Comparison of ENCODE assay signal across 8 cellular contexts in genomic region chr6:112087136-112087908, GRCh38. TPM values are rescaled to one million over a fixed set of nuclear protein-coding genes. Genes with fewer than 3 reads are reported as not detected.
A peak's percentile ranks its signal among the peaks of the same experiment; 100 is the strongest.
DNase-seq lines count a peak whose midpoint lies in the region; ATAC-seq, FAIRE-seq and TF ChIP-seq lines count a peak whose summit lies in the region.

FAM229B (plus strand) TSS chr6:112087591; CDS start chr6:112099284, 11,693 bp downstream.
TUBE1 (minus strand) TSS chr6:112087482; CDS start chr6:112087434, 48 bp downstream.

- H3K4me3 ChIP-seq in endothelial cell of umbilical vein (replicated peaks in 1 of 3; ENCODE audit: insufficient read depth in 1 of 3, low read depth in 1 of 3, low read length in 3 of 3), result peak within 1 kb of the TSS; percentile 78 to 97 (median 78)

- H3K9me3 ChIP-seq in endothelial cell of umbilical vein (replicated peaks; ENCODE audit: control insufficient read depth, insufficient read depth, low read length), result no peaks in the 10 kb centered on the region

- peak; percentile 90 for TF ChIP-seq POLR2A in endothelial cell of umbilical vein (IDR thresholded peaks at IDR 0.05; ENCODE audit: low read depth, low read length)

- peaks cover 1% of the 10 kb centered on the region for H3K27me3 Mint-ChIP-seq in mesothelial cell of epicardium (ENCODE audit: low read depth)

- FAIRE-seq in endothelial cell of umbilical vein (lab: Jason Lieb, UNC), result peak; percentile 97

- H3K4me1 ChIP-seq in endothelial cell of umbilical vein (ENCODE audit: control insufficient read depth, extremely low read depth, insufficient read depth, low read length), result peaks cover 8% of the 10 kb centered on the region

- CTCF ChIA-PET in endothelial cell of umbilical vein (lab: Charles Lee), result interaction anchor here (0.7 to 2.3 kb wide), 11 partner anchors 11 to 1849 kb away, joined by 3 to 12 read pairs (median 3); no protein-coding TSS in a partner anchor

- peak; percentile 99 for ATAC-seq in GM21367 (IDR thresholded peaks at IDR 0.05; ENCODE audit: unreplicated experiment)

- peaks cover 5% of the 10 kb centered on the region for H3K4me1 Mint-ChIP-seq in mesothelial cell of epicardium

- peak within 1 kb of the TSS; percentile 79 for H3K9ac ChIP-seq in endothelial cell of umbilical vein (replicated peaks; ENCODE audit: extremely low read depth, insufficient read depth, low read length)

- H3K27ac ChIP-seq in endothelial cell of umbilical vein (ENCODE audit: insufficient read depth, low read depth, low read length), result peak within 1 kb of the TSS; percentile 49

- H3K36me3 Mint-ChIP-seq in mesothelial cell of epicardium, result no peaks in the 10 kb centered on the region

- no peaks in the 10 kb centered on the region for H3K9me1 ChIP-seq in endothelial cell of umbilical vein (replicated peaks; ENCODE audit: control insufficient read depth, extremely low read depth, insufficient read depth, low read length)

- dilution Hi-C loops in endothelial cell of umbilical vein (cut with MboI; ENCODE audit: extremely low pct_ligation_motif_present, low sequenced_read_pairs), result no loop called here

- POLR2A ChIA-PET in endothelial cell of umbilical vein (lab: Charles Lee), result no interaction called here

- H3K4me2 ChIP-seq in endothelial cell of umbilical vein (ENCODE audit: insufficient read depth, low read length), result peak within 1 kb of the TSS; percentile 96

- intact Hi-C loops in endothelial cell of umbilical vein (cut with micrococcal nuclease), result loop anchor here (1.0 to 5.0 kb wide), 2 partner anchors 243 to 285 kb away; no protein-coding TSS in a partner anchor

- no peak within 1 kb of the TSS for H3K4me3 Mint-ChIP-seq in mesothelial cell of epicardium

- TF ChIP-seq CTCF in endothelial cell of umbilical vein (IDR thresholded peaks at IDR 0.05; ENCODE audit: extremely low read depth in 1 of 2, insufficient read depth in 1 of 2, low read depth in 1 of 2, low read length in 2 of 2) (no peak), mesothelial cell of epicardium (IDR thresholded peaks at IDR 0.05; ENCODE audit: unreplicated experiment) (no peak)

- H3K27ac Mint-ChIP-seq in mesothelial cell of epicardium, result no peak within 1 kb of the TSS

- no peaks in the 10 kb centered on the region for H3K36me3 ChIP-seq in endothelial cell of umbilical vein (ENCODE audit: control insufficient read depth in 2 of 2, extremely low read depth in 1 of 2, insufficient read depth in 2 of 2, low read length in 2 of 2)

- H4K20me1 ChIP-seq in endothelial cell of umbilical vein (replicated peaks; ENCODE audit: control insufficient read depth, extremely low read depth, insufficient read depth, low read length), result no peaks in the 10 kb centered on the region

- in situ Hi-C loops in Caki2 (cut with HindIII; ENCODE audit: low pct_unique_long_range_greater_than_20kb, low sequenced_read_pairs), result no loop called here

- H3K79me2 ChIP-seq in endothelial cell of umbilical vein (ENCODE audit: control insufficient read depth, insufficient read depth, low read length), result peaks cover 1% of the 10 kb centered on the region

- H3K9me3 Mint-ChIP-seq in mesothelial cell of epicardium, result no peaks in the 10 kb centered on the region

- peak within 1 kb of the TSS; percentile 94 for H2AFZ ChIP-seq in endothelial cell of umbilical vein (ENCODE audit: low read depth, low read length)

- DNase-seq in Caki2 (ENCODE audit: low read depth) (peak; percentile 84), HT1080 (ENCODE audit: low read depth) (peak; percentile 95), NOMO-1 treated with DMSO at 0.1 percent for 48 hours (lab: John Stamatoyannopoulos, UW; ENCODE audit: unreplicated experiment) (peak; percentile 95), endothelial cell of umbilical vein (ENCODE audit: low read depth, low spot score) (peak; percentile 97), mesothelial cell of epicardium (ENCODE audit: low spot score in 2 of 2, unreplicated experiment in 2 of 2) (peak; percentile 73 to 86)
- DNase-seq in activated CD8-positive, alpha-beta memory T cell treated with anti-CD3 and anti-CD28 coated beads, Interleukin-2, amount 50 U/mL, for 1 hour (ENCODE audit: extremely low read depth), result peak; percentile 83
- peak; percentile 86 to 88 for DNase-seq in stimulated activated CD8-positive, alpha-beta memory T cell treated with anti-CD3 and anti-CD28 coated beads, Interleukin-15, amount 100 ng/mL, for 48 hours (ENCODE audit: low read depth in 2 of 2)

- H3K27me3 ChIP-seq in endothelial cell of umbilical vein (ENCODE audit: control insufficient read depth in 2 of 2, insufficient read depth in 2 of 2, low read length in 2 of 2), result no peaks in the 10 kb centered on the region

- no TSS peak for BruUV-seq in endothelial cell of umbilical vein (replicated peaks; lab: Mats Ljungman, UMichigan)

TF ChIP-seq in endothelial cell of umbilical vein, 7 proteins besides CTCF, POLR2A, EP300 and RAD21:
- TF ChIP-seq MYC (IDR thresholded peaks at IDR 0.05; ENCODE audit: low read depth, low read length) (no peak), POLR2AphosphoS5 (IDR thresholded peaks at IDR 0.05; ENCODE audit: insufficient read depth, low read depth, low read length) (peak; percentile 79)

RNA-seq across cellular contexts. Expression of gene FAM229B, which starts in this region (rescaled TPM):
- 13.1 and 14.7 TPM in 2 replicates for total RNA-seq in Caki2 (2014; rRNA removed; shearing (Covaris generic); ENCODE audit: low replicate concordance)
- total RNA-seq in HT1080 (2014; rRNA removed; shearing (Covaris generic)), result 2.2 and 5.0 TPM in 2 replicates
- 2.8 TPM in 2 replicates for polyA plus RNA-seq in HT1080 (2015; cell fraction: cytosol; rRNA removed)
- 1.0 and 1.5 TPM in 2 replicates for polyA plus RNA-seq in HT1080 (2015; cell fraction: nucleus; rRNA removed)
- total RNA-seq in endothelial cell of umbilical vein, result 10.1 and 10.6 TPM in 2 replicates
- polyA plus RNA-seq in endothelial cell of umbilical vein, result 9.0 and 9.1 TPM in 2 replicates
- polyA plus RNA-seq in endothelial cell of umbilical vein (2011; cell fraction: cytosol; rRNA removed), result 13.0 and 14.5 TPM in 2 replicates
- polyA plus RNA-seq in endothelial cell of umbilical vein (2011; cell fraction: nucleus; rRNA removed), result 5.2 and 7.7 TPM in 2 replicates
- 14.9 and 22.9 TPM in 2 replicates for polyA plus RNA-seq in endothelial cell of umbilical vein (2012)
- 3.9 and 8.3 TPM in 2 replicates for polyA minus RNA-seq in endothelial cell of umbilical vein
- polyA minus RNA-seq in endothelial cell of umbilical vein (2011; cell fraction: cytosol; rRNA and poly(A)+ RNA removed), result 2.4 TPM
- polyA minus RNA-seq in endothelial cell of umbilical vein (2011; cell fraction: nucleus; rRNA and poly(A)+ RNA removed), result 0.72 TPM in 2 replicates
- total RNA-seq in mesothelial cell of epicardium, result 21.7 to 23.6 TPM (median 22.7 TPM) in 3 replicates

RNA-seq across cellular contexts. Expression of gene TUBE1, which starts in this region (rescaled TPM):
- 18.8 and 31.7 TPM in 2 replicates for total RNA-seq in Caki2 (2014; rRNA removed; shearing (Covaris generic); ENCODE audit: low replicate concordance)
- 18.4 and 19.7 TPM in 2 replicates for total RNA-seq in HT1080 (2014; rRNA removed; shearing (Covaris generic))
- 23.7 and 24.5 TPM in 2 replicates for polyA plus RNA-seq in HT1080 (2015; cell fraction: cytosol; rRNA removed)
- polyA plus RNA-seq in HT1080 (2015; cell fraction: nucleus; rRNA removed), result 108 and 111 TPM in 2 replicates
- total RNA-seq in endothelial cell of umbilical vein (14.0 and 15.8 TPM in 2 replicates), mesothelial cell of epicardium (19.0 to 20.7 TPM (median 19.6 TPM) in 3 replicates)
- polyA plus RNA-seq in endothelial cell of umbilical vein, result 5.3 and 6.7 TPM in 2 replicates
- 6.7 and 7.1 TPM in 2 replicates for polyA plus RNA-seq in endothelial cell of umbilical vein (2011; cell fraction: cytosol; rRNA removed)
- 30.6 and 33.7 TPM in 2 replicates for polyA plus RNA-seq in endothelial cell of umbilical vein (2011; cell fraction: nucleus; rRNA removed)
- 11.0 and 16.9 TPM in 2 replicates for polyA plus RNA-seq in endothelial cell of umbilical vein (2012)
- 7.3 and 11.0 TPM in 2 replicates for polyA minus RNA-seq in endothelial cell of umbilical vein
- 6.3 TPM for polyA minus RNA-seq in endothelial cell of umbilical vein (2011; cell fraction: cytosol; rRNA and poly(A)+ RNA removed)
- 36.4 and 40.0 TPM in 2 replicates for polyA minus RNA-seq in endothelial cell of umbilical vein (2011; cell fraction: nucleus; rRNA and poly(A)+ RNA removed)

Comparison
In these comparisons a context has a peak if more than half of its experiments do, and no peak if none do; other contexts are left out.
1. Peak in every context shown above with its lines: DNase-seq, ATAC-seq, H3K4me3 ChIP-seq and H3K27ac ChIP-seq.